ENCODE assay signal across 6 cellular contexts in the genomic region with DNA sequence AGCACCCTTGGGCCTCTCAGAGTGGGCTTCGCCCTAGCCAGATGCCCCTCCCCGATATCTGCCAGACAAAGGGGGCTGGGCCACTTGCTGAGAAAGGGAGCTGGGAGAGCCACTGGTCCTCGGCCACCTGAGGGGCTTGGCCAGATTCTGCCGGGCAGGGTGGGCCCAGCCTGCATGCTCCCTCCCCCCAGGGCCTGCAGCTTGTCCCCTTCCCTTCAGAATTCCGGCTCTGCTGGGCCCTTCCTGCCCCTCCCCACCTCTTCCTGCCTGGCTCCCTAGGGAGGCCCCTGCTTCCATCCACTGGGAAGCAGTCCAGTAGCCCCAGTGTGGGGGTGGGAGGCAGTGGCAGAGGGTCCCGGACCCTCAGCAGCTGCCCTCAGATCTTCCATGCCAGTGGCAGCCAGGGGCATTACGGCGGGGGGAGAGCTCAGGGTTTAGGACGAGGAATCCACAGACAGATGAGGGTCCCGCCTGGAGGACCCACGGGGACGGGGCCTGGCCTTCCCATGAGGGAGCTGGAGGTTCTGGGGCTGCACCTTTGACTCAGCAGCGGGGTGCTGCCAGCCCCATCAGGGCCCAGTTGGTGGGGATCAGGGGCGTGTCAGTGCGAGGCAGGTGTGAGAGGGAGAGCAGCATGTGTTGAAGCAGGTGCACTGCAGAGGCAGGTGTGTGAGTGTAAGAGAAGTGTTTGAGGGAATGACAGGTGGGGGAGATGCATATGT. TPM values are rescaled to one million over a fixed set of nuclear protein-coding genes. Genes with fewer than 3 reads are reported as not detected.
DNase-seq lines count a peak whose midpoint lies in the region; ATAC-seq and TF ChIP-seq lines count a peak whose summit lies in the region.

No MANE protein-coding gene starts in this region.

- no peak for TF ChIP-seq POLR2A in prostate gland (IDR thresholded peaks at IDR 0.05)

- H3K27me3 Mint-ChIP-seq in HFFc6 (ENCODE audit: insufficient read depth) = peaks cover 16% of the 10 kb centered on the region

- no peaks in the 10 kb centered on the region for H3K36me3 ChIP-seq in prostate gland

- H3K4me1 Mint-ChIP-seq in HFFc6 (ENCODE audit: low read depth) = peaks cover 13% of the 10 kb centered on the region

- H3K9me3 ChIP-seq in prostate gland = no peaks in the 10 kb centered on the region

- no peaks in the 10 kb centered on the region for H3K36me3 Mint-ChIP-seq in HFFc6 (ENCODE audit: low read depth)

- no peak for DNase-seq in LNCaP clone FGC (ENCODE audit: low read depth)
- DNase-seq in dorsolateral prefrontal cortex = no peak
- DNase-seq in prostate gland (ENCODE audit: low spot score) = no peak
- no peak for DNase-seq in HFFc6
- no peak for DNase-seq in cerebellar cortex (ENCODE audit: low spot score)

- no peak overlapping the region for H3K4me3 Mint-ChIP-seq in HFFc6

- intact Hi-C loops in dorsolateral prefrontal cortex (cut with DNase I) = no loop called here
- intact Hi-C loops in prostate gland (cut with DNase I) = no loop called here

- TF ChIP-seq CTCF in LNCaP clone FGC (IDR thresholded peaks at IDR 0.05; ENCODE audit: control insufficient read depth, extremely low read depth, insufficient read depth) (no peak), dorsolateral prefrontal cortex (IDR thresholded peaks at IDR 0.05 in 54 of 56, conservative IDR thresholded peaks at IDR 0.05 in 2 of 56; ENCODE audit: low read depth in 1 of 56, partially characterized antibody in 56 of 56) (no peak), prostate gland (IDR thresholded peaks at IDR 0.05) (no peak), HFFc6 (IDR thresholded peaks at IDR 0.05) (no peak)

- H3K27me3 ChIP-seq in dorsolateral prefrontal cortex (no peaks in the 10 kb centered on the region), prostate gland (replicated peaks; ENCODE audit: insufficient read depth) (no peaks in the 10 kb centered on the region)

- peak overlapping the region; percentile 57 for H3K4me3 ChIP-seq in LNCaP clone FGC (ENCODE audit: low read depth, low read length)
- peak overlapping the region in 57 of 59 donors; percentile 51 to 90 (median 73) for H3K4me3 ChIP-seq in dorsolateral prefrontal cortex
- peak overlapping the region in 1 of 2 donors; percentile 73 for H3K4me3 ChIP-seq in prostate gland

- WGBS in prostate gland = 58% methylated on average over 13 of the region's 15 CpGs

- peak overlapping the region in 57 of 59 donors; percentile 63 to 93 (median 85) for H3K27ac ChIP-seq in dorsolateral prefrontal cortex
- H3K27ac ChIP-seq in prostate gland = peak overlapping the region; percentile 81 to 85

- H3K4me1 ChIP-seq in prostate gland (replicated peaks) = peaks cover 39% of the 10 kb centered on the region

- peaks cover 4% of the 10 kb centered on the region; the same call in 1 of the 2 replicates for H3K9me3 Mint-ChIP-seq in HFFc6

- no peak for ATAC-seq in HG02571 (IDR thresholded peaks at IDR 0.05; ENCODE audit: unreplicated experiment)

- no peak overlapping the region for H3K27ac Mint-ChIP-seq in HFFc6

RNA-seq across cellular contexts. Expression of gene CRIP2, which starts 2.5 kb away (rescaled TPM):
- 100 to 1,000 TPM in 116 of 120 experiments, 10 to 100 TPM in 4; 67.0 to 225 (median 142) TPM for total RNA-seq in dorsolateral prefrontal cortex
- total RNA-seq in prostate gland = 100 to 1,000 TPM in 1 of 2 donors, 10 to 100 TPM in 1; 86.7 to 134 TPM
- total RNA-seq in HFFc6 (2021; fragmentation: NEBNext Ultra II Directional; extraction: Animal tissue kit (Norgen Biotek cat#: 25700)) = 10 to 100 TPM in 4 of 6 experiments, 1 to 10 TPM in 2; 6.9 to 22.4 (median 21.0) TPM

RNA-seq across cellular contexts. Expression of gene CRIP1, which starts 9.6 kb away (rescaled TPM):
- total RNA-seq in dorsolateral prefrontal cortex (10 to 100 TPM in 36 of 120 experiments, 1 to 10 TPM in 80, under 1 TPM in 1, not detected in 3; 0.64 to 75.6 (median 7.4) TPM), prostate gland (10 to 100 TPM in 1 of 2 donors, 1 to 10 TPM in 1; 4.2 to 22.0 TPM)
- 10 to 100 TPM in 4 of 6 experiments, 1 to 10 TPM in 2; 4.8 to 55.2 (median 42.3) TPM for total RNA-seq in HFFc6 (2021; fragmentation: NEBNext Ultra II Directional; extraction: Animal tissue kit (Norgen Biotek cat#: 25700))

RNA-seq across cellular contexts. Expression of gene TEDC1, which starts 13.9 kb away (rescaled TPM):
- total RNA-seq in dorsolateral prefrontal cortex (10 to 100 TPM in 118 of 120 experiments, 1 to 10 TPM in 2; 8.9 to 23.4 (median 15.6) TPM), prostate gland (1 to 10 TPM; 7.5 to 8.9 TPM)
- total RNA-seq in HFFc6 (2021; fragmentation: NEBNext Ultra II Directional; extraction: Animal tissue kit (Norgen Biotek cat#: 25700)) = 10 to 100 TPM in 5 of 6 experiments, 1 to 10 TPM in 1; 9.1 to 12.9 (median 12.7) TPM

RNA-seq across cellular contexts. Expression of gene TMEM121, which starts 49.3 kb away (rescaled TPM):
- total RNA-seq in dorsolateral prefrontal cortex (10 to 100 TPM; 11.9 to 30.7 (median 19.1) TPM), prostate gland (10 to 100 TPM; 11.1 to 15.7 TPM)
- total RNA-seq in HFFc6 (2021; fragmentation: NEBNext Ultra II Directional; extraction: Animal tissue kit (Norgen Biotek cat#: 25700)) = 1 to 10 TPM; 3.0 to 4.2 (median 3.4) TPM

RNA-seq across cellular contexts. Expression of gene MTA1, which starts 57.5 kb away (rescaled TPM):
- total RNA-seq in dorsolateral prefrontal cortex = 100 to 1,000 TPM in 85 of 120 experiments, 10 to 100 TPM in 35; 81.6 to 178 (median 109) TPM
- total RNA-seq in prostate gland = 100 to 1,000 TPM in 1 of 2 donors, 10 to 100 TPM in 1; 58.9 to 155 TPM
- 10 to 100 TPM; 67.5 to 71.3 (median 69.2) TPM for total RNA-seq in HFFc6 (2021; fragmentation: NEBNext Ultra II Directional; extraction: Animal tissue kit (Norgen Biotek cat#: 25700))
